ENCODE assay signal across 1 cellular context in genomic region chr15:75065851-75066509, GRCh38.
TF ChIP-seq lines count a peak whose summit lies in the region.

No MANE protein-coding gene starts in this region.

TF ChIP-seq in K562, 482 proteins besides CTCF, POLR2A, EP300 and RAD21 (continued from another document and continues in another):
- no peak for TF ChIP-seq MGA (IDR thresholded peaks at IDR 0.05)
- TF ChIP-seq, protein P1, sequence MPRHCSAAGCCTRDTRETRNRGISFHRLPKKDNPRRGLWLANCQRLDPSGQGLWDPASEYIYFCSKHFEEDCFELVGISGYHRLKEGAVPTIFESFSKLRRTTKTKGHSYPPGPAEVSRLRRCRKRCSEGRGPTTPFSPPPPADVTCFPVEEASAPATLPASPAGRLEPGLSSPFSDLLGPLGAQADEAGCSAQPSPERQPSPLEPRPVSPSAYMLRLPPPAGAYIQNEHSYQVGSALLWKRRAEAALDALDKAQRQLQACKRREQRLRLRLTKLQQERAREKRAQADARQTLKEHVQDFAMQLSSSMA (CRISPR knock-in tag; IDR thresholded peaks at IDR 0.05), result no peak
- TF ChIP-seq ZNF778 (CRISPR knock-in tag; IDR thresholded peaks at IDR 0.05), result no peak
- TF ChIP-seq MYNN (IDR thresholded peaks at IDR 0.05), result peak; percentile 91
- no peak for TF ChIP-seq MYNN (CRISPR knock-in tag; IDR thresholded peaks at IDR 0.05)
- peak; percentile 84 for TF ChIP-seq ATF3 (IDR thresholded peaks at IDR 0.05)
- no peak for TF ChIP-seq ATF3 (CRISPR knock-in tag; conservative IDR thresholded peaks at IDR 0.05)
- no peak for TF ChIP-seq ZNF140 (CRISPR knock-in tag; IDR thresholded peaks at IDR 0.05)
- peak; percentile 96 for TF ChIP-seq ZNF311 (CRISPR knock-in tag; IDR thresholded peaks at IDR 0.05)
- TF ChIP-seq CBX8 (IDR thresholded peaks at IDR 0.05; ENCODE audit: borderline replicate concordance, extremely low read depth, low read depth, low read length, poor library complexity, severe bottlenecking), result no peak
- TF ChIP-seq NR2C1 (IDR thresholded peaks at IDR 0.05), result peak; percentile 37; the same call in 1 of the 2 replicates
- peak; percentile 87 for TF ChIP-seq NR2C1 (tag; IDR thresholded peaks at IDR 0.05)
- no peak for TF ChIP-seq CCAR2 (IDR thresholded peaks at IDR 0.05; ENCODE audit: low read depth, low read length)
- TF ChIP-seq TEAD2 (tag; IDR thresholded peaks at IDR 0.05), result peak; percentile 95
- no peak for TF ChIP-seq ILF3 (IDR thresholded peaks at IDR 0.05; ENCODE audit: borderline replicate concordance)
- peak; percentile 100 for TF ChIP-seq VEZF1 (CRISPR knock-in tag; IDR thresholded peaks at IDR 0.05)
- TF ChIP-seq BRCA1 (IDR thresholded peaks at IDR 0.05), result no peak
- TF ChIP-seq BRCA1 (CRISPR knock-in tag; IDR thresholded peaks at IDR 0.05), result no peak
- TF ChIP-seq ZEB2 (IDR thresholded peaks at IDR 0.05), result peak; percentile 99
- TF ChIP-seq SLC30A9 (CRISPR knock-in tag; IDR thresholded peaks at IDR 0.05), result no peak
- no peak for TF ChIP-seq SNRNP70 (optimal IDR thresholded peaks at IDR 0.05; ENCODE audit: low read depth, low read length)
- TF ChIP-seq, protein P2, sequence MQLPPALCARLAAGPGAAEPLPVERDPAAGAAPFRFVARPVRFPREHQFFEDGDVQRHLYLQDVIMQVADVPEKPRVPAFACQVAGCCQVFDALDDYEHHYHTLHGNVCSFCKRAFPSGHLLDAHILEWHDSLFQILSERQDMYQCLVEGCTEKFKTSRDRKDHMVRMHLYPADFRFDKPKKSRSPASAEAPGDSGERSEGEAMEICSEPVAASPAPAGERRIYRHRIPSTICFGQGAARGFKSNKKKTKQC (CRISPR knock-in tag; IDR thresholded peaks at IDR 0.05), result no peak
- no peak for TF ChIP-seq MIER1 (IDR thresholded peaks at IDR 0.05; ENCODE audit: low read depth)
- TF ChIP-seq SMAD1 (IDR thresholded peaks at IDR 0.05; ENCODE audit: low read depth, low read length, partially characterized antibody), result peak; percentile 98
- TF ChIP-seq TCF7 (IDR thresholded peaks at IDR 0.05; ENCODE audit: borderline replicate concordance), result peak; percentile 72; the same call in 1 of the 2 replicates
- peak; percentile 99 for TF ChIP-seq CCNT2 (IDR thresholded peaks at IDR 0.05; ENCODE audit: borderline replicate concordance, extremely low read depth, insufficient read length, low read depth, low read length)
- TF ChIP-seq ETS1 (conservative IDR thresholded peaks at IDR 0.05; ENCODE audit: control insufficient read depth, low read depth, low read length), result peak; percentile 88
- TF ChIP-seq, protein P3, sequence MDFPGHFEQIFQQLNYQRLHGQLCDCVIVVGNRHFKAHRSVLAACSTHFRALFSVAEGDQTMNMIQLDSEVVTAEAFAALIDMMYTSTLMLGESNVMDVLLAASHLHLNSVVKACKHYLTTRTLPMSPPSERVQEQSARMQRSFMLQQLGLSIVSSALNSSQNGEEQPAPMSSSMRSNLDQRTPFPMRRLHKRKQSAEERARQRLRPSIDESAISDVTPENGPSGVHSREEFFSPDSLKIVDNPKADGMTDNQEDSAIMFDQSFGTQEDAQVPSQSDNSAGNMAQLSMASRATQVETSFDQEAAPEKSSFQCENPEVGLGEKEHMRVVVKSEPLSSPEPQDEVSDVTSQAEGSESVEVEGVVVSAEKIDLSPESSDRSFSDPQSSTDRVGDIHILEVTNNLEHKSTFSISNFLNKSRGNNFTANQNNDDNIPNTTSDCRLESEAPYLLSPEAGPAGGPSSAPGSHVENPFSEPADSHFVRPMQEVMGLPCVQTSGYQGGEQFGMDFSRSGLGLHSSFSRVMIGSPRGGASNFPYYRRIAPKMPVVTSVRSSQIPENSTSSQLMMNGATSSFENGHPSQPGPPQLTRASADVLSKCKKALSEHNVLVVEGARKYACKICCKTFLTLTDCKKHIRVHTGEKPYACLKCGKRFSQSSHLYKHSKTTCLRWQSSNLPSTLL (IDR thresholded peaks at IDR 0.05), result peak; percentile 53; the same call in 1 of the 2 replicates
- no peak for TF ChIP-seq CBX2 (IDR thresholded peaks at IDR 0.05; ENCODE audit: insufficient read depth, low read length, poor library complexity, severe bottlenecking)
- no peak for TF ChIP-seq ZNF445 (CRISPR knock-in tag; IDR thresholded peaks at IDR 0.05; ENCODE audit: low read depth)
- no peak for TF ChIP-seq POLR2G (IDR thresholded peaks at IDR 0.05; ENCODE audit: low read depth, low read length)
- TF ChIP-seq CXXC5 (CRISPR knock-in tag; IDR thresholded peaks at IDR 0.05), result peak; percentile 93
- TF ChIP-seq, protein P4, sequence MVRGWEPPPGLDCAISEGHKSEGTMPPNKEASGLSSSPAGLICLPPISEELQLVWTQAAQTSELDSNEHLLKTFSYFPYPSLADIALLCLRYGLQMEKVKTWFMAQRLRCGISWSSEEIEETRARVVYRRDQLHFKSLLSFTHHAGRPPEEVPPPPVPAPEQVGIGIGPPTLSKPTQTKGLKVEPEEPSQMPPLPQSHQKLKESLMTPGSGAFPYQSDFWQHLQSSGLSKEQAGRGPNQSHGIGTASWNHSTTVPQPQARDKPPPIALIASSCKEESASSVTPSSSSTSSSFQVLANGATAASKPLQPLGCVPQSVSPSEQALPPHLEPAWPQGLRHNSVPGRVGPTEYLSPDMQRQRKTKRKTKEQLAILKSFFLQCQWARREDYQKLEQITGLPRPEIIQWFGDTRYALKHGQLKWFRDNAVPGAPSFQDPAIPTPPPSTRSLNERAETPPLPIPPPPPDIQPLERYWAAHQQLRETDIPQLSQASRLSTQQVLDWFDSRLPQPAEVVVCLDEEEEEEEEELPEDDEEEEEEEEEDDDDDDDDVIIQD (CRISPR knock-in tag; IDR thresholded peaks at IDR 0.05), result no peak
- TF ChIP-seq TFAM (CRISPR knock-in tag; conservative IDR thresholded peaks at IDR 0.05), result no peak
- peak in 1 of 2 experiments; percentile 53; a peak in 1 of 3 replicates for TF ChIP-seq CBX3 (IDR thresholded peaks at IDR 0.05; ENCODE audit: borderline replicate concordance in 1 of 2, low read length in 2 of 2)
- TF ChIP-seq ZKSCAN1 (IDR thresholded peaks at IDR 0.05; ENCODE audit: low read depth, low read length), result peak; percentile 79
- TF ChIP-seq ZNF699 (CRISPR knock-in tag; IDR thresholded peaks at IDR 0.05; ENCODE audit: insufficient replicate concordance), result no peak
- TF ChIP-seq STAT5A (IDR thresholded peaks at IDR 0.05; ENCODE audit: borderline replicate concordance, low read length), result peak; percentile 98
- TF ChIP-seq RHOXF2B (CRISPR knock-in tag; conservative IDR thresholded peaks at IDR 0.05), result no peak
- peak; percentile 65; the same call in 1 of the 2 replicates for TF ChIP-seq HDAC8 (tag; IDR thresholded peaks at IDR 0.05)
- TF ChIP-seq PHB (CRISPR knock-in tag; IDR thresholded peaks at IDR 0.05), result no peak
- TF ChIP-seq COPS2 (conservative IDR thresholded peaks at IDR 0.05), result no peak
- TF ChIP-seq KDM5B (IDR thresholded peaks at IDR 0.05; ENCODE audit: insufficient replicate concordance, low read depth, low read length), result no peak
- TF ChIP-seq ZC3H11A (IDR thresholded peaks at IDR 0.05; ENCODE audit: low read depth, low read length), result no peak
- no peak for TF ChIP-seq ZNF184 (CRISPR knock-in tag; IDR thresholded peaks at IDR 0.05)
- no peak for TF ChIP-seq KAT8 (IDR thresholded peaks at IDR 0.05; ENCODE audit: low read depth)
